In the genomic region with DNA sequence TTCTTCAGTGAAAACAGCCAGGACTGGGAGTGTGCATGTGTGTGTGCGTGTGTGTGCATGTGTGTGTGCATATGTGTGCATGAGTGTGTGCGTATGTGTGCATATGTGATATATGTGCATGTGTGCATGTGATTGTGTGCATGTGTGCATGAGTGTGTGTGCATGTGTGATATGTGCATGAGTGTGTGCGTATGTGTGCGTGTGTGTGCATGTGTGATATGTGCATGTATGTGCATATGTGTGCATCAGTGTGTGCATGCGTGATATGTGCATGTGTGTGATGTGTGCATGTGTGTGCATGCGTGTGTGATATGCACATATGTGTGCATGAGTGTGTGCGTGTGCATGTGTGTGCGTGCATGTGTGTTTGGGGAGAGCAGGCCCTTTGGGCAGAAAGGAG, we compare ENCODE assay signal across 19 cellular contexts.
DNase-seq lines count a peak whose midpoint lies in the region; ATAC-seq and TF ChIP-seq lines count a peak whose summit lies in the region.
"Had no signal": no experiment of that assay in that cellular context is flagged by ENCODE, and none has a peak within 500 bp of the region (broad histone marks: within the 10 kb centered on the region; RNA-seq: fewer than 3 reads in every experiment).

No MANE protein-coding gene starts in this region.

- H3K4me1 ChIP-seq in HEK293 (ENCODE audit: control insufficient read depth, insufficient read depth, low read length) (no peaks in the 10 kb centered on the region), psoas muscle (peaks cover 25% of the 10 kb centered on the region)

- H3K9me3 Mint-ChIP-seq in activated naive CD8-positive, alpha-beta T cell (ENCODE audit: low read depth), result no peaks in the 10 kb centered on the region
- H3K9me3 Mint-ChIP-seq in activated naive CD8-positive, alpha-beta T cell treated with anti-CD3 and anti-CD28 coated beads, Interleukin-2, amount 50 U/mL, for 24 hours, result no peaks in the 10 kb centered on the region
- no peaks in the 10 kb centered on the region for H3K9me3 Mint-ChIP-seq in central memory CD8-positive, alpha-beta T cell
- H3K9me3 Mint-ChIP-seq: memory B cell; T-helper 2 cell treated with Interferon-gamma antibody and Interleukin-4, amounts not matched to agents 5 μg/mL and 100 μg/mL, for 36 hours had no signal

- H3K27ac ChIP-seq in HEK293 (ENCODE audit: extremely low read depth, low read depth, low read length) (no peak overlapping the region), psoas muscle (no peak overlapping the region)
- H3K27ac ChIP-seq: C4-2B, cardiac muscle cell, suprapubic skin had no signal

- no peak for ATAC-seq in activated naive CD8-positive, alpha-beta T cell treated with anti-CD3 and anti-CD28 coated beads, Interleukin-2, amount 50 U/mL, for 24 hours
- no peak for ATAC-seq in central memory CD8-positive, alpha-beta T cell (replicated peaks; ENCODE audit: extremely low read depth, poor library complexity, severe bottlenecking)
- ATAC-seq in psoas muscle (no peak), GM18867 (IDR thresholded peaks at IDR 0.05; ENCODE audit: unreplicated experiment) (no peak)
- ATAC-seq: HCT116 had no signal

- intact Hi-C loops in psoas muscle (cut with DNase I), result loop anchor here in 1 of 2 donors (5.0 kb wide), 1 partner anchor 63 kb away; no protein-coding TSS in a partner anchor

- 97% methylated on average over 8 of the region's 8 CpGs for WGBS in psoas muscle, 3 donors

- H3K36me3 ChIP-seq in HEK293 (ENCODE audit: control insufficient read depth in 2 of 2, insufficient read depth in 1 of 2, low read length in 2 of 2) (peaks cover 0 to 24% of the 10 kb centered on the region in 2 experiments; a peak in 1 of 3 replicates), psoas muscle (ENCODE audit: insufficient read depth in 1 of 2, low read depth in 1 of 2) (peaks cover 0 to 25% of the 10 kb centered on the region in 2 donors)
- H3K36me3 ChIP-seq: cardiac muscle cell had no signal

- H3K4me3 Mint-ChIP-seq in activated naive CD8-positive, alpha-beta T cell, result no peak overlapping the region
- no peak overlapping the region for H3K4me3 Mint-ChIP-seq in activated naive CD8-positive, alpha-beta T cell treated with anti-CD3 and anti-CD28 coated beads, Interleukin-2, amount 50 U/mL, for 24 hours
- peak overlapping the region; percentile 18 for H3K4me3 Mint-ChIP-seq in central memory CD8-positive, alpha-beta T cell
- H3K4me3 Mint-ChIP-seq: memory B cell; T-helper 2 cell treated with Interferon-gamma antibody and Interleukin-4, amounts not matched to agents 5 μg/mL and 100 μg/mL, for 36 hours had no signal

- DNase-seq in activated naive CD8-positive, alpha-beta T cell treated with anti-CD3 and anti-CD28 coated beads, Interleukin-2, amount 50 U/mL, for 24 hours, result no peak
- DNase-seq in central memory CD8-positive, alpha-beta T cell (ENCODE audit: low spot score in 2 of 2), result no peak
- peak; percentile 2 to 9 for DNase-seq in psoas muscle
- no peak for DNase-seq in nucleus accumbens (lab: John Stamatoyannopoulos, UW)
- DNase-seq in activated gamma-delta T cell treated with Interleukin-2 at 50 U/mL for 16 hours, result no peak
- DNase-seq: activated effector memory CD4-positive, alpha-beta T cell treated with anti-CD3 and anti-CD28 coated beads, Interleukin-2, amount 50 U/mL, for 16 hours; NCI-H2029; NCI-H2227 treated with DMSO at 0.1 percent for 48 hours; NCI-H774; SK-N-SH had no signal

- H3K27me3 ChIP-seq in psoas muscle (ENCODE audit: insufficient read depth in 3 of 3, low read length in 2 of 3), result no peaks in the 10 kb centered on the region
- H3K27me3 ChIP-seq: cardiac muscle cell, suprapubic skin had no signal

- H3K4me1 Mint-ChIP-seq in activated naive CD8-positive, alpha-beta T cell (ENCODE audit: low read depth), result peaks cover 48% of the 10 kb centered on the region
- peaks cover 60% of the 10 kb centered on the region for H3K4me1 Mint-ChIP-seq in activated naive CD8-positive, alpha-beta T cell treated with anti-CD3 and anti-CD28 coated beads, Interleukin-2, amount 50 U/mL, for 24 hours
- H3K4me1 Mint-ChIP-seq in central memory CD8-positive, alpha-beta T cell, result peaks cover 62% of the 10 kb centered on the region

- H3K9me3 ChIP-seq in HEK293 (ENCODE audit: control insufficient read depth, insufficient read depth, low read depth, low read length) (no peaks in the 10 kb centered on the region), psoas muscle (no peaks in the 10 kb centered on the region)
- H3K9me3 ChIP-seq: SK-N-SH, suprapubic skin had no signal

- H3K4me3 ChIP-seq in HEK293 (ENCODE audit: low read depth, low read length) (no peak overlapping the region), psoas muscle (no peak overlapping the region)
- H3K4me3 ChIP-seq: cardiac muscle cell, suprapubic skin had no signal

- H3K36me3 Mint-ChIP-seq in activated naive CD8-positive, alpha-beta T cell, result peaks cover 8% of the 10 kb centered on the region
- H3K36me3 Mint-ChIP-seq in activated naive CD8-positive, alpha-beta T cell treated with anti-CD3 and anti-CD28 coated beads, Interleukin-2, amount 50 U/mL, for 24 hours (ENCODE audit: low read depth), result peaks cover 22% of the 10 kb centered on the region
- peaks cover 37% of the 10 kb centered on the region for H3K36me3 Mint-ChIP-seq in central memory CD8-positive, alpha-beta T cell (ENCODE audit: insufficient read depth)

- CTCF ChIA-PET in HEK293 (lab: Yijun Ruan, JAX), result interaction anchor here (0.6 to 3.4 kb wide), 8 partner anchors 8 to 652 kb away, joined by 3 to 17 read pairs (median 4); no protein-coding TSS in a partner anchor

- no peaks in the 10 kb centered on the region for H3K27me3 Mint-ChIP-seq in activated naive CD8-positive, alpha-beta T cell
- H3K27me3 Mint-ChIP-seq in activated naive CD8-positive, alpha-beta T cell treated with anti-CD3 and anti-CD28 coated beads, Interleukin-2, amount 50 U/mL, for 24 hours, result no peaks in the 10 kb centered on the region
- no peaks in the 10 kb centered on the region for H3K27me3 Mint-ChIP-seq in central memory CD8-positive, alpha-beta T cell
- H3K27me3 Mint-ChIP-seq: memory B cell had no signal

- POLR2A ChIA-PET in HEK293 (lab: Yijun Ruan, JAX), result no interaction called here

- TF ChIP-seq CTCF in HEK293 (tag by site-specific recombination; IDR thresholded peaks at IDR 0.05) (no peak), psoas muscle (IDR thresholded peaks at IDR 0.05) (no peak)

- peak overlapping the region; percentile 73 for H3K27ac Mint-ChIP-seq in activated naive CD8-positive, alpha-beta T cell
- no peak overlapping the region for H3K27ac Mint-ChIP-seq in activated naive CD8-positive, alpha-beta T cell treated with anti-CD3 and anti-CD28 coated beads, Interleukin-2, amount 50 U/mL, for 24 hours
- H3K27ac Mint-ChIP-seq in central memory CD8-positive, alpha-beta T cell (ENCODE audit: low read depth), result no peak overlapping the region
- H3K27ac Mint-ChIP-seq: memory B cell; T-helper 2 cell treated with Interferon-gamma antibody and Interleukin-4, amounts not matched to agents 5 μg/mL and 100 μg/mL, for 36 hours had no signal

TF ChIP-seq in HEK293, 187 proteins besides CTCF, POLR2A, EP300 and RAD21 (continues in another document):
- TF ChIP-seq, protein P1, sequence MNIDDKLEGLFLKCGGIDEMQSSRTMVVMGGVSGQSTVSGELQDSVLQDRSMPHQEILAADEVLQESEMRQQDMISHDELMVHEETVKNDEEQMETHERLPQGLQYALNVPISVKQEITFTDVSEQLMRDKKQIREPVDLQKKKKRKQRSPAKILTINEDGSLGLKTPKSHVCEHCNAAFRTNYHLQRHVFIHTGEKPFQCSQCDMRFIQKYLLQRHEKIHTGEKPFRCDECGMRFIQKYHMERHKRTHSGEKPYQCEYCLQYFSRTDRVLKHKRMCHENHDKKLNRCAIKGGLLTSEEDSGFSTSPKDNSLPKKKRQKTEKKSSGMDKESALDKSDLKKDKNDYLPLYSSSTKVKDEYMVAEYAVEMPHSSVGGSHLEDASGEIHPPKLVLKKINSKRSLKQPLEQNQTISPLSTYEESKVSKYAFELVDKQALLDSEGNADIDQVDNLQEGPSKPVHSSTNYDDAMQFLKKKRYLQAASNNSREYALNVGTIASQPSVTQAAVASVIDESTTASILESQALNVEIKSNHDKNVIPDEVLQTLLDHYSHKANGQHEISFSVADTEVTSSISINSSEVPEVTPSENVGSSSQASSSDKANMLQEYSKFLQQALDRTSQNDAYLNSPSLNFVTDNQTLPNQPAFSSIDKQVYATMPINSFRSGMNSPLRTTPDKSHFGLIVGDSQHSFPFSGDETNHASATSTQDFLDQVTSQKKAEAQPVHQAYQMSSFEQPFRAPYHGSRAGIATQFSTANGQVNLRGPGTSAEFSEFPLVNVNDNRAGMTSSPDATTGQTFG (tag by site-specific recombination; IDR thresholded peaks at IDR 0.05; ENCODE audit: borderline replicate concordance), result peak; percentile 57; the same call in 1 of the 2 replicates
- TF ChIP-seq ZNF23 (tag by site-specific recombination; IDR thresholded peaks at IDR 0.05; ENCODE audit: borderline replicate concordance), result no peak; the same call in 1 of the 2 replicates
- TF ChIP-seq, protein P2, sequence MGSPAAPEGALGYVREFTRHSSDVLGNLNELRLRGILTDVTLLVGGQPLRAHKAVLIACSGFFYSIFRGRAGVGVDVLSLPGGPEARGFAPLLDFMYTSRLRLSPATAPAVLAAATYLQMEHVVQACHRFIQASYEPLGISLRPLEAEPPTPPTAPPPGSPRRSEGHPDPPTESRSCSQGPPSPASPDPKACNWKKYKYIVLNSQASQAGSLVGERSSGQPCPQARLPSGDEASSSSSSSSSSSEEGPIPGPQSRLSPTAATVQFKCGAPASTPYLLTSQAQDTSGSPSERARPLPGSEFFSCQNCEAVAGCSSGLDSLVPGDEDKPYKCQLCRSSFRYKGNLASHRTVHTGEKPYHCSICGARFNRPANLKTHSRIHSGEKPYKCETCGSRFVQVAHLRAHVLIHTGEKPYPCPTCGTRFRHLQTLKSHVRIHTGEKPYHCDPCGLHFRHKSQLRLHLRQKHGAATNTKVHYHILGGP (tag by site-specific recombination; IDR thresholded peaks at IDR 0.05), result no peak
- TF ChIP-seq, protein P3, sequence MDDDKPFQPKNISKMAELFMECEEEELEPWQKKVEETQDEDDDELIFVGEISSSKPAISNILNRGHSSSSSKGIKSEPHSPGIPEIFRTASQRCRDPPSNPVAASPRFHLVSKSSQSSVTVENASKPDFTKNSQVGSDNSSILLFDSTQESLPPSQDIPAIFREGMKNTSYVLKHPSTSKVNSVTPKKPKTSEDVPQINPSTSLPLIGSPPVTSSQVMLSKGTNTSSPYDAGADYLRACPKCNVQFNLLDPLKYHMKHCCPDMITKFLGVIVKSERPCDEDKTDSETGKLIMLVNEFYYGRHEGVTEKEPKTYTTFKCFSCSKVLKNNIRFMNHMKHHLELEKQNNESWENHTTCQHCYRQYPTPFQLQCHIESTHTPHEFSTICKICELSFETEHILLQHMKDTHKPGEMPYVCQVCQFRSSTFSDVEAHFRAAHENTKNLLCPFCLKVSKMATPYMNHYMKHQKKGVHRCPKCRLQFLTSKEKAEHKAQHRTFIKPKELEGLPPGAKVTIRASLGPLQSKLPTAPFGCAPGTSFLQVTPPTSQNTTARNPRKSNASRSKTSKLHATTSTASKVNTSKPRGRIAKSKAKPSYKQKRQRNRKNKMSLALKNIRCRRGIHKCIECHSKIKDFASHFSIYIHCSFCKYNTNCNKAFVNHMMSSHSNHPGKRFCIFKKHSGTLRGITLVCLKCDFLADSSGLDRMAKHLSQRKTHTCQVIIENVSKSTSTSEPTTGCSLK (tag by site-specific recombination; IDR thresholded peaks at IDR 0.05), result 0 out of 2 replicates have a peak, but pooled peaks have one; percentile 35

Comparison
In these comparisons a context has a peak if more than half of its experiments do, and no peak if none do; other contexts are left out.
1. DNase-seq: peak in psoas muscle (2 of 2); none in activated naive CD8-positive, alpha-beta T cell treated with anti-CD3 and anti-CD28 coated beads, Interleukin-2, amount 50 U/mL, for 24 hours (single experiment), central memory CD8-positive, alpha-beta T cell (0 of 2), nucleus accumbens (0 of 56) and activated gamma-delta T cell treated with Interleukin-2 at 50 U/mL for 16 hours (single experiment).